In genomic region chr19:4052993-4053422, GRCh38 we compare ENCODE assay signal across 11 cellular contexts. TPM values are rescaled to one million over a fixed set of nuclear protein-coding genes. Genes with fewer than 3 reads are reported as not detected.
A peak's percentile ranks its signal among the peaks of the same experiment; 100 is the strongest.
DNase-seq lines count a peak whose midpoint lies in the region; ATAC-seq and TF ChIP-seq lines count a peak whose summit lies in the region.
"Had no signal": no experiment of that assay in that cellular context is flagged by ENCODE, and none has a peak within 500 bp of the region (broad histone marks: within the 10 kb centered on the region; RNA-seq: fewer than 3 reads in every experiment).

No MANE protein-coding gene starts in this region.

- peaks cover 58% of the 10 kb centered on the region for H3K4me1 Mint-ChIP-seq in stimulated activated naive CD8-positive, alpha-beta T cell treated with anti-CD3 and anti-CD28 coated beads, Interleukin-15, Interleukin-2, amounts not matched to agents 100 ng/mL and 50 ng/mL, for 24 hours (ENCODE audit: low read depth)
- peaks cover 26% of the 10 kb centered on the region for H3K4me1 Mint-ChIP-seq in chondrocyte (ENCODE audit: low read depth)
- peaks cover 27 to 53% (median 47%) of the 10 kb centered on the region in 4 donors for H3K4me1 Mint-ChIP-seq in naive thymus-derived CD8-positive, alpha-beta T cell

- no peak for TF ChIP-seq CTCF in chondrocyte (IDR thresholded peaks at IDR 0.05)

- ATAC-seq in stimulated activated naive CD8-positive, alpha-beta T cell treated with anti-CD3 and anti-CD28 coated beads, Interleukin-15, Interleukin-2, amounts not matched to agents 100 U/mL and 50 U/mL, for 24 hours = no peak
- no peak for ATAC-seq in naive thymus-derived CD8-positive, alpha-beta T cell
- ATAC-seq in HG02884 (IDR thresholded peaks at IDR 0.05; ENCODE audit: unreplicated experiment) = no peak
- no peak for ATAC-seq in GM21825 (IDR thresholded peaks at IDR 0.05; ENCODE audit: unreplicated experiment)

- DNase-seq in stimulated activated naive CD8-positive, alpha-beta T cell treated with anti-CD3 and anti-CD28 coated beads, Interleukin-15, Interleukin-2, amounts not matched to agents 100 U/mL and 50 U/mL, for 24 hours = no peak
- DNase-seq in chondrocyte (ENCODE audit: low spot score) = no peak
- DNase-seq in naive thymus-derived CD8-positive, alpha-beta T cell = no peak
- no peak for DNase-seq in NCI-H345 (lab: John Stamatoyannopoulos, UW)
- DNase-seq in NCI-H2081 treated with DMSO at 0.1 percent for 48 hours (lab: John Stamatoyannopoulos, UW) = no peak
- DNase-seq: activated CD8-positive, alpha-beta memory T cell treated with anti-CD3 and anti-CD28 coated beads for 24 hours; NCI-H526; stimulated activated naive CD4-positive, alpha-beta T cell treated with Interleukin-2 at 50 U/mL for 16 hours had no signal

- H3K36me3 Mint-ChIP-seq in stimulated activated naive CD8-positive, alpha-beta T cell treated with anti-CD3 and anti-CD28 coated beads, Interleukin-15, Interleukin-2, amounts not matched to agents 100 ng/mL and 50 ng/mL, for 24 hours (ENCODE audit: low read depth) = peaks cover 47% of the 10 kb centered on the region
- H3K36me3 Mint-ChIP-seq in chondrocyte (ENCODE audit: low read depth) = peaks cover 23% of the 10 kb centered on the region
- peaks cover 6 to 77% (median 18%) of the 10 kb centered on the region in 3 donors for H3K36me3 Mint-ChIP-seq in naive thymus-derived CD8-positive, alpha-beta T cell

- H3K4me3 Mint-ChIP-seq in stimulated activated naive CD8-positive, alpha-beta T cell treated with anti-CD3 and anti-CD28 coated beads, Interleukin-15, Interleukin-2, amounts not matched to agents 100 ng/mL and 50 ng/mL, for 24 hours = no peak overlapping the region
- no peak overlapping the region for H3K4me3 Mint-ChIP-seq in chondrocyte (ENCODE audit: unreplicated experiment)
- H3K4me3 Mint-ChIP-seq in naive thymus-derived CD8-positive, alpha-beta T cell = peak overlapping the region in 8 of 10 donors; percentile 19 to 72 (median 42)

- POLR2A ChIA-PET in naive thymus-derived CD8-positive, alpha-beta T cell (lab: Charles Lee) = interaction anchor here (1.2 kb wide), 1 partner anchor 9 kb away, joined by 4 read pairs; no protein-coding TSS in a partner anchor

- no peaks in the 10 kb centered on the region for H3K27me3 Mint-ChIP-seq in stimulated activated naive CD8-positive, alpha-beta T cell treated with anti-CD3 and anti-CD28 coated beads, Interleukin-15, Interleukin-2, amounts not matched to agents 100 ng/mL and 50 ng/mL, for 24 hours
- H3K27me3 Mint-ChIP-seq in chondrocyte (ENCODE audit: low read depth) = no peaks in the 10 kb centered on the region
- no peaks in the 10 kb centered on the region for H3K27me3 Mint-ChIP-seq in naive thymus-derived CD8-positive, alpha-beta T cell

- H3K9me3 Mint-ChIP-seq in stimulated activated naive CD8-positive, alpha-beta T cell treated with anti-CD3 and anti-CD28 coated beads, Interleukin-15, Interleukin-2, amounts not matched to agents 100 ng/mL and 50 ng/mL, for 24 hours = no peaks in the 10 kb centered on the region
- H3K9me3 Mint-ChIP-seq in chondrocyte (ENCODE audit: low read depth) = no peaks in the 10 kb centered on the region
- no peaks in the 10 kb centered on the region for H3K9me3 Mint-ChIP-seq in naive thymus-derived CD8-positive, alpha-beta T cell

- peak overlapping the region; percentile 56 for H3K27ac Mint-ChIP-seq in stimulated activated naive CD8-positive, alpha-beta T cell treated with anti-CD3 and anti-CD28 coated beads, Interleukin-15, Interleukin-2, amounts not matched to agents 100 ng/mL and 50 ng/mL, for 24 hours
- H3K27ac Mint-ChIP-seq in chondrocyte (ENCODE audit: unreplicated experiment) = peak overlapping the region; percentile 52
- peak overlapping the region in 8 of 10 donors; percentile 43 to 91 (median 79) for H3K27ac Mint-ChIP-seq in naive thymus-derived CD8-positive, alpha-beta T cell

RNA-seq across cellular contexts. Expression of gene ZBTB7A, which starts 13.7 kb away (rescaled TPM):
- total RNA-seq in chondrocyte = 29.4 to 29.9 TPM (median 29.5 TPM) in 3 replicates
- total RNA-seq in naive thymus-derived CD8-positive, alpha-beta T cell = 10 to 100 TPM; 59.9 TPM
- 10 to 100 TPM; 31.3 to 52.2 (median 31.5) TPM for polyA plus RNA-seq in naive thymus-derived CD8-positive, alpha-beta T cell

RNA-seq across cellular contexts. Expression of gene PIAS4, which starts 45.5 kb away (rescaled TPM):
- 26.3 to 29.7 TPM (median 26.7 TPM) in 3 replicates for total RNA-seq in chondrocyte
- 10 to 100 TPM; 34.4 to 34.9 TPM for total RNA-seq in naive thymus-derived CD8-positive, alpha-beta T cell
- polyA plus RNA-seq in naive thymus-derived CD8-positive, alpha-beta T cell = 1 to 10 TPM; 3.2 to 4.9 (median 4.5) TPM

Comparison
In these comparisons a context has a peak if more than half of its experiments do, and no peak if none do; other contexts are left out.
1. H3K4me3 Mint-ChIP-seq: peak in naive thymus-derived CD8-positive, alpha-beta T cell (8 of 10); none in stimulated activated naive CD8-positive, alpha-beta T cell treated with anti-CD3 and anti-CD28 coated beads, Interleukin-15, Interleukin-2, amounts not matched to agents 100 ng/mL and 50 ng/mL, for 24 hours (single experiment) and chondrocyte (single experiment).
2. Peak in every context shown above with its lines, with median percentiles within 50 percentile points of each other: H3K27ac Mint-ChIP-seq.